ENCODE assay signal across 1 cellular context in genomic region chr1:244614113-244614836, GRCh38.
TF ChIP-seq lines count a peak whose summit lies in the region.

No MANE protein-coding gene starts in this region.

TF ChIP-seq in K562, 482 proteins besides CTCF, POLR2A, EP300 and RAD21:
- TF ChIP-seq ZNF212 (CRISPR knock-in tag; IDR thresholded peaks at IDR 0.05) = no peak
- no peak for TF ChIP-seq FOXK1 (CRISPR knock-in tag; IDR thresholded peaks at IDR 0.05; ENCODE audit: borderline replicate concordance)
- TF ChIP-seq ZFP36 (IDR thresholded peaks at IDR 0.05; ENCODE audit: low read depth, low read length, partially characterized antibody) = no peak
